In the genomic region with DNA sequence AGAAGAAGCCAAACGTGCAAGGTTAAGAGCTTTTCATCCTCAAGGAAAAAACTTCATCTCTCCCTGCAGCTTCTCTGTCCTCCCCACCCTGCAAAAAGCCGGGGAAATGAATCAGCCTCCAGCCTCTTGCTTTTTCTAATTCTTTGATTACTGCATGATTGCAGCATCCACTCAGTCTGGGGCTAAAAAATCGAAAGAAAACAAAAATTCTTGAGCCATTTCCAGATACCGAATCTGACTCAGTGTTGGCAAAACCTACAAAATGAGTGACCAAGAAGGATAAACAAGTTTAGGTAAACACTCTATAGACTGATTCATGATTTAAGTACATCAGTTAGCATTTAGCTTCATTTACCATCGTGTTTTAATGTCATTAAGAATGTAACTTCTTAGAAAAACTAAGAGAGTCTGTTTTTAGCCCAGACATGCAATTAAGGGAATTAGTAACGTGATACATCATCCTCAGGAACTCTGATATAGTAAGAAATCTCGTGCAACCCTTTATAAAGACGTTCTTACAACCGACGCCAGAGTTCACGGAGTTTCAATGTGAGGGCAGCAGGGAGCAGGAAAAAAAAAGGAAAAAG, we compare ENCODE assay signal across 14 cellular contexts.
DNase-seq lines count a peak whose midpoint lies in the region; ATAC-seq and TF ChIP-seq lines count a peak whose summit lies in the region.
"Had no signal": no experiment of that assay in that cellular context is flagged by ENCODE, and none has a peak within 500 bp of the region (broad histone marks: within the 10 kb centered on the region; RNA-seq: fewer than 3 reads in every experiment).

No MANE protein-coding gene starts in this region.

- H3K4me3 ChIP-seq in AG10803 (ENCODE audit: low read length) (peak overlapping the region; percentile 49), muscle layer of colon (ENCODE audit: low read depth in 1 of 2, low read length in 2 of 2) (no peak overlapping the region)

- DNase-seq in AG10803 (ENCODE audit: low read depth) (peak; percentile 89), NCI-H460 (ENCODE audit: extremely low read depth, low read depth) (peak; percentile 76), dedifferentiated amniotic fluid mesenchymal stem cell (ENCODE audit: extremely low spot score) (peak; percentile 97), iPS-NIHi11 (ENCODE audit: low spot score) (no peak)
- DNase-seq: activated CD4-positive, alpha-beta memory T cell treated with anti-CD3 and anti-CD28 coated beads for 36 hours; activated effector memory CD4-positive, alpha-beta T cell treated with Interleukin-2 at 50 U/mL for 16 hours; CD4-positive, alpha-beta T cell; NCI-H2227 treated with DMSO at 0.1 percent for 48 hours; stimulated activated CD4-positive, alpha-beta T cell treated with anti-CD3 and anti-CD28 coated beads, Interleukin-2, amount 100 ng/mL, for 48 hours; stimulated activated naive B cell treated with anti-CD40 and anti-IgM and Interleukin-4, amounts not matched to agents 10 μg/mL and 1 μg/mL and 100 μg/mL, for 72 hours had no signal

- no peaks in the 10 kb centered on the region for H3K9me3 ChIP-seq in muscle layer of colon (ENCODE audit: low read length)

- no peaks in the 10 kb centered on the region for H3K27me3 ChIP-seq in muscle layer of colon (ENCODE audit: control insufficient read depth in 1 of 2, insufficient read depth in 2 of 2, low read length in 2 of 2)

- H3K36me3 ChIP-seq in muscle layer of colon (ENCODE audit: insufficient read depth, low read length), result no peaks in the 10 kb centered on the region

- H3K27ac ChIP-seq in muscle layer of colon (ENCODE audit: low read depth, low read length), result peak overlapping the region; percentile 56

- ATAC-seq in HG02798 (IDR thresholded peaks at IDR 0.05; ENCODE audit: poor library complexity, unreplicated experiment), result no peak
- ATAC-seq in GM19397 (IDR thresholded peaks at IDR 0.05; ENCODE audit: unreplicated experiment), result no peak
- no peak for ATAC-seq in HG03442 (IDR thresholded peaks at IDR 0.05; ENCODE audit: unreplicated experiment)
- ATAC-seq: stimulated activated naive B cell treated with anti-CD40 and anti-IgM and Interleukin-4, amounts not matched to agents 10 μg/mL and 1 μg/mL and 100 μg/mL, for 72 hours had no signal

- no peaks in the 10 kb centered on the region for H3K4me1 ChIP-seq in muscle layer of colon (ENCODE audit: insufficient read depth, low read length)

- H3K9ac ChIP-seq in muscle layer of colon (ENCODE audit: low read length), result no peak overlapping the region

- no peak for TF ChIP-seq CTCF in AG10803 (conservative IDR thresholded peaks at IDR 0.05; ENCODE audit: low read length)
